Comparison of ENCODE assay signal across 16 cellular contexts in genomic region chr5:107553063-107553676, GRCh38.
DNase-seq lines count a peak whose midpoint lies in the region; ATAC-seq and TF ChIP-seq lines count a peak whose summit lies in the region.
"Had no signal": no experiment of that assay in that cellular context is flagged by ENCODE, and none has a peak within 500 bp of the region (broad histone marks: within the 10 kb centered on the region; RNA-seq: fewer than 3 reads in every experiment).

No MANE protein-coding gene starts in this region.

- intact Hi-C loops in colonic mucosa (cut with DNase I) = no loop called here

- no peak overlapping the region for H3K27ac Mint-ChIP-seq in endodermal cell
- H3K27ac Mint-ChIP-seq: activated CD4-positive, alpha-beta T cell treated with anti-CD3 and anti-CD28 coated beads, Interleukin-2, amount 10 ng/mL, durations not matched to agents 7 days and 5 days; T-cell had no signal

- H3K9me3 ChIP-seq in OCI-LY1 (ENCODE audit: low read length) = no peaks in the 10 kb centered on the region
- H3K9me3 ChIP-seq in endodermal cell (ENCODE audit: control insufficient read depth, low read length) = no peaks in the 10 kb centered on the region
- no peaks in the 10 kb centered on the region for H3K9me3 ChIP-seq in colonic mucosa
- H3K9me3 ChIP-seq: psoas muscle had no signal

- H3K4me1 Mint-ChIP-seq in endodermal cell = peaks cover 22% of the 10 kb centered on the region
- H3K4me1 Mint-ChIP-seq: activated CD4-positive, alpha-beta T cell treated with anti-CD3 and anti-CD28 coated beads, Interleukin-2, amount 10 ng/mL, durations not matched to agents 7 days and 5 days; T-cell had no signal

- H3K79me2 ChIP-seq in ACC112 (ENCODE audit: control insufficient read depth, insufficient read depth, low read length, unreplicated experiment) = peaks cover 34% of the 10 kb centered on the region
- no peaks in the 10 kb centered on the region for H3K79me2 ChIP-seq in OCI-LY1 (ENCODE audit: insufficient read depth, low read length)

- H3K9ac ChIP-seq in OCI-LY1 (ENCODE audit: low read length) (no peak overlapping the region), endodermal cell (ENCODE audit: extremely low read depth, low read length, poor library complexity, severe bottlenecking) (no peak overlapping the region), colonic mucosa (ENCODE audit: low read depth in 2 of 2, low read length in 2 of 2) (no peak overlapping the region)

- DNase-seq in GOT3 (lab: John Stamatoyannopoulos, UW) (peak; percentile 58), fibroblast of the aortic adventitia (ENCODE audit: low read depth) (peak; percentile 28), endodermal cell (no peak), colonic mucosa (no peak)
- no peak for DNase-seq in activated CD4-positive, alpha-beta T cell treated with anti-CD3 and anti-CD28 coated beads for 4 hours
- DNase-seq: activated CD4-positive, alpha-beta T cell treated with anti-CD3 and anti-CD28 coated beads, Interleukin-2, amount 10 ng/mL, durations not matched to agents 7 days and 5 days; activated effector memory CD4-positive, alpha-beta T cell treated with Interleukin-2 at 50 U/mL for 16 hours; midbrain; psoas muscle; stimulated activated CD4-positive, alpha-beta T cell treated with anti-CD3 and anti-CD28 coated beads, Interleukin-4, amount 100 ng/mL, for 4 hours; stimulated activated naive CD8-positive, alpha-beta T cell treated with anti-CD3 and anti-CD28 coated beads, Interleukin-15, Interleukin-2, amounts not matched to agents 100 U/mL and 50 U/mL, for 24 hours; T-cell had no signal

- no peaks in the 10 kb centered on the region for H4K20me1 ChIP-seq in OCI-LY1 (ENCODE audit: insufficient read depth, low read length)

- peak overlapping the region; percentile 24 for H3K27ac ChIP-seq in ACC112 (ENCODE audit: low read depth, low read length)
- peak overlapping the region; percentile 50 for H3K27ac ChIP-seq in OCI-LY1 (ENCODE audit: low read depth, low read length, poor library complexity, severe bottlenecking)
- H3K27ac ChIP-seq in endodermal cell (ENCODE audit: low read depth, low read length) = no peak overlapping the region
- H3K27ac ChIP-seq in colonic mucosa = no peak overlapping the region
- H3K27ac ChIP-seq: cardiac muscle cell, psoas muscle had no signal

- H3K27me3 ChIP-seq in ACC112 (ENCODE audit: insufficient read depth, low read length) (no peaks in the 10 kb centered on the region), OCI-LY1 (ENCODE audit: insufficient read depth, low read length) (no peaks in the 10 kb centered on the region), endodermal cell (ENCODE audit: control insufficient read depth, insufficient read depth, low read length, poor library complexity, severe bottlenecking) (no peaks in the 10 kb centered on the region), colonic mucosa (no peaks in the 10 kb centered on the region)
- H3K27me3 ChIP-seq: cardiac muscle cell had no signal

- no peaks in the 10 kb centered on the region for H3K27me3 Mint-ChIP-seq in endodermal cell (ENCODE audit: insufficient read depth)

- no peaks in the 10 kb centered on the region for H3K36me3 ChIP-seq in ACC112 (ENCODE audit: insufficient read depth, low read length)
- H3K36me3 ChIP-seq in OCI-LY1 (ENCODE audit: insufficient read depth, low read length) = no peaks in the 10 kb centered on the region
- H3K36me3 ChIP-seq in endodermal cell (ENCODE audit: control insufficient read depth, insufficient read depth, low read length) = peaks cover 13% of the 10 kb centered on the region
- H3K36me3 ChIP-seq in colonic mucosa = no peaks in the 10 kb centered on the region
- H3K36me3 ChIP-seq: cardiac muscle cell had no signal

- WGBS in endodermal cell (ENCODE audit: insufficient coverage in 1 of 2, insufficient read length in 1 of 2), 2 experiments = 88 to 92% methylated on average over 2 to 8 of the region's 8 CpGs

- H3F3A ChIP-seq in OCI-LY1 (ENCODE audit: insufficient read depth, low read length) = no peaks in the 10 kb centered on the region

- H3K9me3 Mint-ChIP-seq in endodermal cell = no peaks in the 10 kb centered on the region
- H3K9me3 Mint-ChIP-seq: activated CD4-positive, alpha-beta T cell treated with anti-CD3 and anti-CD28 coated beads, Interleukin-2, amount 10 ng/mL, durations not matched to agents 7 days and 5 days; T-cell had no signal

- H3K4me2 ChIP-seq in OCI-LY1 (ENCODE audit: low read length) = peak overlapping the region; percentile 39; the same call in 1 of the 2 replicates

- no peak overlapping the region for H3K4me3 Mint-ChIP-seq in endodermal cell
- H3K4me3 Mint-ChIP-seq: activated CD4-positive, alpha-beta T cell treated with anti-CD3 and anti-CD28 coated beads, Interleukin-2, amount 10 ng/mL, durations not matched to agents 7 days and 5 days; T-cell had no signal

- H3K4me1 ChIP-seq in ACC112 (ENCODE audit: control insufficient read depth, insufficient read depth, low read length, unreplicated experiment) (peaks cover 38% of the 10 kb centered on the region), OCI-LY1 (ENCODE audit: insufficient read depth, low read length, severe bottlenecking) (peaks cover 88% of the 10 kb centered on the region), endodermal cell (ENCODE audit: control insufficient read depth, insufficient read depth, low read length) (peaks cover 7% of the 10 kb centered on the region), colonic mucosa (no peaks in the 10 kb centered on the region)

- peak overlapping the region; percentile 62 for H2AFZ ChIP-seq in ACC112 (ENCODE audit: low read length, unreplicated experiment)
- H2AFZ ChIP-seq in OCI-LY1 (ENCODE audit: low read length) = peak overlapping the region; percentile 26

- peak overlapping the region; percentile 14; the same call in 1 of the 2 replicates for H3K4me3 ChIP-seq in ACC112 (ENCODE audit: low read depth, low read length)
- no peak overlapping the region for H3K4me3 ChIP-seq in OCI-LY1 (ENCODE audit: low read depth, low read length, poor library complexity, severe bottlenecking)
- H3K4me3 ChIP-seq in fibroblast of the aortic adventitia (ENCODE audit: low read depth, low read length) = no peak overlapping the region
- H3K4me3 ChIP-seq in endodermal cell (ENCODE audit: low read length) = no peak overlapping the region
- no peak overlapping the region for H3K4me3 ChIP-seq in colonic mucosa
- H3K4me3 ChIP-seq: cardiac muscle cell, psoas muscle had no signal

- no peaks in the 10 kb centered on the region for H3K9me2 ChIP-seq in OCI-LY1 (ENCODE audit: low read depth, low read length)

- no peaks in the 10 kb centered on the region for H3K36me3 Mint-ChIP-seq in endodermal cell (ENCODE audit: low read depth)
- H3K36me3 Mint-ChIP-seq: T-cell had no signal

- no peak for TF ChIP-seq CTCF in OCI-LY1 (IDR thresholded peaks at IDR 0.05; ENCODE audit: low read length)
- no peak for TF ChIP-seq CTCF in fibroblast of the aortic adventitia (IDR thresholded peaks at IDR 0.05; ENCODE audit: insufficient read depth, low read length)
- no peak for TF ChIP-seq CTCF in endodermal cell (conservative IDR thresholded peaks at IDR 0.05)
- no peak for TF ChIP-seq CTCF in colonic mucosa (IDR thresholded peaks at IDR 0.05)

- ATAC-seq in GM19035 (IDR thresholded peaks at IDR 0.05; ENCODE audit: unreplicated experiment) = no peak
- ATAC-seq: psoas muscle; stimulated activated naive CD8-positive, alpha-beta T cell treated with anti-CD3 and anti-CD28 coated beads, Interleukin-15, Interleukin-2, amounts not matched to agents 100 U/mL and 50 U/mL, for 24 hours; T-cell had no signal

Comparison
In these comparisons a context has a peak if more than half of its experiments do, and no peak if none do; other contexts are left out.
1. H3K27ac ChIP-seq: peak in ACC112 (single experiment) and OCI-LY1 (single experiment); none in endodermal cell (single experiment) and colonic mucosa (single experiment).
2. DNase-seq: peak in GOT3 (single experiment) and fibroblast of the aortic adventitia (single experiment); none in endodermal cell (single experiment), activated CD4-positive, alpha-beta T cell treated with anti-CD3 and anti-CD28 coated beads for 4 hours (0 of 2) and colonic mucosa (single experiment).